In genomic region chr6:101150226-101150625, GRCh38 we compare ENCODE assay signal across 18 cellular contexts.
DNase-seq lines count a peak whose midpoint lies in the region; ATAC-seq and TF ChIP-seq lines count a peak whose summit lies in the region.
"Had no signal": no experiment of that assay in that cellular context is flagged by ENCODE, and none has a peak within 500 bp of the region (broad histone marks: within the 10 kb centered on the region; RNA-seq: fewer than 3 reads in every experiment).

No MANE protein-coding gene starts in this region.

- H2BK120ac ChIP-seq in neuronal stem cell (ENCODE audit: low read depth, low read length) (no peak overlapping the region), mesendoderm (ENCODE audit: low read depth, low read length) (no peak overlapping the region)

- H3K4me3 ChIP-seq in GM23338 = no peak overlapping the region
- H3K4me3 ChIP-seq in NT2/D1 (ENCODE audit: insufficient read length, low read depth) = no peak overlapping the region
- H3K4me3 ChIP-seq in ectodermal cell (ENCODE audit: insufficient read depth, low read depth, low read length) = no peak overlapping the region
- no peak overlapping the region for H3K4me3 ChIP-seq in neuronal stem cell (ENCODE audit: low read length in 2 of 2)
- no peak overlapping the region for H3K4me3 ChIP-seq in mesendoderm (ENCODE audit: low read length)
- H3K4me3 ChIP-seq: A549, K562 had no signal

- no peaks in the 10 kb centered on the region for H3F3A ChIP-seq in GM23338 (replicated peaks; ENCODE audit: low read depth)

- in situ Hi-C loops in KBM-7 (cut with MboI; ENCODE audit: low pct_unique_long_range_greater_than_20kb, low sequenced_read_pairs) = no loop called here

- H3K14ac ChIP-seq in neuronal stem cell (ENCODE audit: low read length) = no peak overlapping the region

- no peak overlapping the region for H4K91ac ChIP-seq in neuronal stem cell (ENCODE audit: low read depth, low read length, poor library complexity)

- H3K27ac ChIP-seq in GM23338 (ENCODE audit: low read depth) (no peak overlapping the region), ectodermal cell (ENCODE audit: insufficient read depth, low read depth, low read length, poor library complexity, severe bottlenecking) (peak overlapping the region; percentile 46), neuronal stem cell (replicated peaks; ENCODE audit: low read length) (no peak overlapping the region), mesendoderm (ENCODE audit: low read depth, low read length) (no peak overlapping the region)
- H3K27ac ChIP-seq: A549, C4-2B, HL-60 had no signal

- no peak overlapping the region for H3K56ac ChIP-seq in mesendoderm (ENCODE audit: low read length)

- no peaks in the 10 kb centered on the region for H3K27me3 Mint-ChIP-seq in GM23338 (ENCODE audit: insufficient read depth, low read depth, poor library complexity)

- no peak overlapping the region for H4K8ac ChIP-seq in neuronal stem cell (ENCODE audit: low read depth, low read length)
- H4K8ac ChIP-seq in mesendoderm (ENCODE audit: low read depth, low read length) = no peak overlapping the region

- H3K9ac ChIP-seq in NT2/D1 (ENCODE audit: insufficient read length, low read depth) (no peak overlapping the region), neuronal stem cell (ENCODE audit: low read depth, low read length, poor library complexity) (no peak overlapping the region), mesendoderm (ENCODE audit: low read length) (no peak overlapping the region)

- H3K18ac ChIP-seq in neuronal stem cell (ENCODE audit: low read length) = no peak overlapping the region
- no peak overlapping the region for H3K18ac ChIP-seq in mesendoderm (ENCODE audit: low read length)

- H3K36me3 ChIP-seq in GM23338 (ENCODE audit: insufficient read depth) (no peaks in the 10 kb centered on the region), NT2/D1 (ENCODE audit: insufficient read depth, insufficient read length, low read length) (no peaks in the 10 kb centered on the region), ectodermal cell (ENCODE audit: control insufficient read depth, insufficient read depth, low read length) (no peaks in the 10 kb centered on the region), neuronal stem cell (replicated peaks in 1 of 2; ENCODE audit: control insufficient read depth in 2 of 2, insufficient read depth in 2 of 2, low read length in 2 of 2) (no peaks in the 10 kb centered on the region), mesendoderm (ENCODE audit: control insufficient read depth, insufficient read depth, low read length) (no peaks in the 10 kb centered on the region)
- H3K36me3 ChIP-seq: BE2C had no signal

- DNase-seq in GM23338 (ENCODE audit: low spot score) = peak; percentile 9
- peak; percentile 5 for DNase-seq in NT2/D1 (ENCODE audit: low read depth, low spot score)
- peak; percentile 17 for DNase-seq in neuronal stem cell (ENCODE audit: low spot score)
- no peak for DNase-seq in A172 (ENCODE audit: low spot score)
- no peak for DNase-seq in mesendoderm
- DNase-seq in KBM-7 = no peak
- DNase-seq: BE2C; Caco-2; CD8-positive, alpha-beta T cell; DND-41; GOT3 had no signal

- H3K79me2 ChIP-seq in GM23338 (replicated peaks; ENCODE audit: insufficient read depth) (no peaks in the 10 kb centered on the region), mesendoderm (ENCODE audit: control insufficient read depth, insufficient read depth, low read length) (no peaks in the 10 kb centered on the region)

- H2BK12ac ChIP-seq in neuronal stem cell (ENCODE audit: low read length) = no peak overlapping the region

- H2AK5ac ChIP-seq in neuronal stem cell (ENCODE audit: low read depth, low read length) (no peak overlapping the region), mesendoderm (ENCODE audit: low read length) (no peak overlapping the region)

- no peaks in the 10 kb centered on the region for H3K9me2 ChIP-seq in GM23338 (ENCODE audit: insufficient read depth)

- H3K23ac ChIP-seq in neuronal stem cell (ENCODE audit: low read depth, low read length, poor library complexity) (no peak overlapping the region), mesendoderm (ENCODE audit: low read length) (no peak overlapping the region)

- H3K27me3 ChIP-seq in GM23338 (ENCODE audit: insufficient read depth) = no peaks in the 10 kb centered on the region
- H3K27me3 ChIP-seq in NT2/D1 (ENCODE audit: insufficient read depth, insufficient read length) = no peaks in the 10 kb centered on the region
- H3K27me3 ChIP-seq in ectodermal cell (ENCODE audit: control insufficient read depth, insufficient read depth, low read length, poor library complexity, severe bottlenecking) = no peaks in the 10 kb centered on the region
- H3K27me3 ChIP-seq in neuronal stem cell (ENCODE audit: control insufficient read depth in 3 of 3, insufficient read depth in 3 of 3, low read depth in 1 of 3, low read length in 3 of 3) = no peaks in the 10 kb centered on the region
- H3K27me3 ChIP-seq in mesendoderm (ENCODE audit: insufficient read depth, low read length, poor library complexity) = no peaks in the 10 kb centered on the region
- H3K27me3 ChIP-seq: BE2C had no signal

- H3K4me1 ChIP-seq in GM23338 (ENCODE audit: insufficient read depth) = no peaks in the 10 kb centered on the region; the same call in 1 of the 2 replicates
- no peaks in the 10 kb centered on the region for H3K4me1 ChIP-seq in NT2/D1 (ENCODE audit: insufficient read depth, insufficient read length)
- peaks cover 8% of the 10 kb centered on the region for H3K4me1 ChIP-seq in ectodermal cell (ENCODE audit: control insufficient read depth, insufficient read depth, low read length)
- H3K4me1 ChIP-seq in neuronal stem cell (ENCODE audit: control insufficient read depth in 2 of 2, insufficient read depth in 1 of 2, low read depth in 1 of 2, low read length in 2 of 2) = no peaks in the 10 kb centered on the region
- H3K4me1 ChIP-seq in mesendoderm (ENCODE audit: control insufficient read depth, low read depth, low read length) = no peaks in the 10 kb centered on the region
- H3K4me1 ChIP-seq: A549, BE2C, Caco-2 had no signal

- H3K79me1 ChIP-seq in neuronal stem cell (ENCODE audit: low read depth, low read length) = no peaks in the 10 kb centered on the region
- no peaks in the 10 kb centered on the region for H3K79me1 ChIP-seq in mesendoderm (ENCODE audit: low read length)

- H3K4me3 Mint-ChIP-seq in GM23338 = no peak overlapping the region
- H3K4me3 Mint-ChIP-seq: CD8-positive, alpha-beta T cell had no signal

- no peak for TF ChIP-seq CTCF in GM23338 (conservative IDR thresholded peaks at IDR 0.05; ENCODE audit: low read depth in 2 of 2)

- ATAC-seq in GM23338 (peak; percentile 74), HG03571 (IDR thresholded peaks at IDR 0.05; ENCODE audit: unreplicated experiment) (no peak)
- ATAC-seq: A549; CD8-positive, alpha-beta T cell; HCT116; K562 had no signal

- H3K27ac Mint-ChIP-seq in GM23338 = peak overlapping the region; percentile 79; the same call in 1 of the 2 replicates
- H3K27ac Mint-ChIP-seq: CD8-positive, alpha-beta T cell had no signal

- H2BK5ac ChIP-seq in neuronal stem cell (ENCODE audit: low read length) = no peak overlapping the region
- H2BK5ac ChIP-seq in mesendoderm (ENCODE audit: low read length) = no peak overlapping the region

- no peaks in the 10 kb centered on the region for H3K9me3 Mint-ChIP-seq in GM23338

- no peak overlapping the region for H4K5ac ChIP-seq in mesendoderm (ENCODE audit: low read length)

- H4K20me1 ChIP-seq in GM23338 (replicated peaks; ENCODE audit: insufficient read depth) = no peaks in the 10 kb centered on the region

- no peaks in the 10 kb centered on the region for H3K9me3 ChIP-seq in NT2/D1 (ENCODE audit: insufficient read depth, low read length)
- H3K9me3 ChIP-seq in ectodermal cell (ENCODE audit: control insufficient read depth, low read length) = no peaks in the 10 kb centered on the region
- no peaks in the 10 kb centered on the region for H3K9me3 ChIP-seq in neuronal stem cell (replicated peaks in 1 of 2; ENCODE audit: control insufficient read depth in 2 of 2, insufficient read depth in 1 of 2, low read depth in 1 of 2, low read length in 2 of 2)
- H3K9me3 ChIP-seq: A549, BE2C, Caco-2 had no signal

- no peak overlapping the region for H2BK15ac ChIP-seq in neuronal stem cell (ENCODE audit: low read length)
- H2BK15ac ChIP-seq in mesendoderm (replicated peaks; ENCODE audit: low read depth) = no peak overlapping the region

- no peaks in the 10 kb centered on the region for H3K36me3 Mint-ChIP-seq in GM23338 (ENCODE audit: low read depth)
- H3K36me3 Mint-ChIP-seq: CD8-positive, alpha-beta T cell had no signal

- H3K4me2 ChIP-seq in GM23338 = 0 out of 2 replicates have a peak overlapping the region, but pooled peaks have one; percentile 9
- peak overlapping the region; percentile 18 for H3K4me2 ChIP-seq in neuronal stem cell (ENCODE audit: insufficient read depth, low read length, poor library complexity, severe bottlenecking)
- H3K4me2 ChIP-seq in mesendoderm (ENCODE audit: low read length) = no peak overlapping the region
- H3K4me2 ChIP-seq: A549 had no signal

- H3K4ac ChIP-seq in neuronal stem cell (ENCODE audit: low read length) (no peak overlapping the region), mesendoderm (ENCODE audit: low read depth, low read length) (no peak overlapping the region)

- H3K4me1 Mint-ChIP-seq in GM23338 = peaks cover 4% of the 10 kb centered on the region; the same call in 1 of the 3 replicates

- no peak overlapping the region for H2AFZ ChIP-seq in GM23338
- no peak overlapping the region for H2AFZ ChIP-seq in neuronal stem cell (ENCODE audit: low read length)

TF ChIP-seq in GM23338, 12 proteins besides CTCF, POLR2A, EP300 and RAD21:
- no peak for TF ChIP-seq EZH2phosphoT487 (IDR thresholded peaks at IDR 0.05; ENCODE audit: unreplicated experiment)
- no peak for TF ChIP-seq ZNF114 (CRISPR knock-in tag; IDR thresholded peaks at IDR 0.05)
- TF ChIP-seq EZH2 (IDR thresholded peaks at IDR 0.05; ENCODE audit: low read depth, unreplicated experiment) = no peak
TF ChIP-seq in GM23338: peak in this region for 0.

Comparison
In these comparisons a context has a peak if more than half of its experiments do, and no peak if none do; other contexts are left out.
1. DNase-seq: peak in GM23338 (single experiment), NT2/D1 (single experiment) and neuronal stem cell (single experiment); none in A172 (single experiment), mesendoderm (single experiment) and KBM-7 (single experiment).